18 cellular contexts compared by ENCODE assay signal in the genomic region with DNA sequence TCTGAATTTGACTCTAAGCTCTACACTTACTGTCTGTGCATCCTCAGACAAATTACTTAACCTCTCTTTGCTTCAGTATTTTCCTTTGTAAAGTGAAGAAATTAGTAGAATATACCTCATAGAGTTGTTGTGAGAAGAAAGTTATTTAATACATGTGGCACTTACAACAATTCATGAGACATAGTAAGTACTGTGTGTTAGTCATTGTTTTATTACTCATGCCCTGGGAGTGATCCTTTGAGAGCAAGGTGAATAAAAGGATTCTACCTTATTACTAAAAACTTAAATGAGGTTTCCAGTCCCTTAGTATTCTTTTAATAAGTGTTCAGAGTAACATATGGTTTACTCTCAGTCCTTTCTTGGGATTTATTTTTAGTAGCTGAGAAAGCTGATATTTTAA.
"Had no signal": no experiment of that assay in that cellular context is flagged by ENCODE, and none has a peak within 500 bp of the region (broad histone marks: within the 10 kb centered on the region; RNA-seq: fewer than 3 reads in every experiment).

No MANE protein-coding gene starts in this region.

- H3K36me3 ChIP-seq: heart left ventricle, neutrophil, spleen, transverse colon had no signal

- H3K4me3 ChIP-seq: heart left ventricle, psoas muscle, spleen, testis, transverse colon had no signal

- DNase-seq: effector memory CD8-positive, alpha-beta T cell; erythroblast; heart left ventricle; hippocampal formation; naive thymus-derived CD4-positive, alpha-beta T cell; nephron progenitor cell; psoas muscle; spleen; stimulated activated CD4-positive, alpha-beta T cell treated with anti-CD3 and anti-CD28 coated beads, Interleukin-15, amount 100 ng/mL, for 24 hours; stimulated activated CD4-positive, alpha-beta T cell treated with anti-CD3 and anti-CD28 coated beads, Interleukin-1b, Interleukin-23, amount 100 ng/mL, for 48 hours; stimulated activated CD4-positive, alpha-beta T cell treated with anti-CD3 and anti-CD28 coated beads, Interleukin-4, amount 100 ng/mL, for 24 hours; testis; transverse colon had no signal

- ATAC-seq: effector memory CD8-positive, alpha-beta T cell; heart left ventricle; naive thymus-derived CD4-positive, alpha-beta T cell; psoas muscle; sciatic nerve; stimulated activated memory B cell treated with anti-CD40 and anti-IgM and Interleukin-4, amounts not matched to agents 10 μg/mL and 1 μg/mL and 100 μg/mL, for 72 hours had no signal

- H3K27me3 ChIP-seq: heart left ventricle, neutrophil, testis, transverse colon had no signal

- FAIRE-seq: colon, frontal cortex had no signal
